8 cellular contexts compared by ENCODE assay signal in genomic region chr1:9004731-9005708, GRCh38. TPM values are rescaled to one million over a fixed set of nuclear protein-coding genes. Genes with fewer than 3 reads are reported as not detected.
DNase-seq lines count a peak whose midpoint lies in the region; ATAC-seq and TF ChIP-seq lines count a peak whose summit lies in the region.

No MANE protein-coding gene starts in this region.

- no peaks in the 10 kb centered on the region for H3K79me1 ChIP-seq in mesendoderm (ENCODE audit: low read length)

- no peak overlapping the region for H3K4ac ChIP-seq in mesendoderm (ENCODE audit: low read depth, low read length)

- H2BK120ac ChIP-seq in mesendoderm (ENCODE audit: low read depth, low read length) = no peak overlapping the region

- POLR2A ChIA-PET in activated CD8-positive, alpha-beta T cell treated with anti-CD3 and anti-CD28 coated beads for 36 hours (lab: Charles Lee) = interaction anchor here (0.6 to 3.1 kb wide), 13 partner anchors 10 to 302 kb away, joined by 3 to 25 read pairs (median 4); no protein-coding TSS in a partner anchor

- ATAC-seq in GM19351 (IDR thresholded peaks at IDR 0.05; ENCODE audit: unreplicated experiment) (peak; percentile 55), GM21360 (IDR thresholded peaks at IDR 0.05; ENCODE audit: unreplicated experiment) (no peak)
- peak; percentile 97 for ATAC-seq in activated CD8-positive, alpha-beta T cell treated with anti-CD3 and anti-CD28 coated beads for 36 hours

- intact Hi-C loops in activated CD8-positive, alpha-beta T cell treated with anti-CD3 and anti-CD28 coated beads for 36 hours (cut with micrococcal nuclease) = loop anchor here (5.0 kb wide), 1 partner anchor 88 kb away; no protein-coding TSS in a partner anchor

- WGBS in mesendoderm (ENCODE audit: extremely low coverage, insufficient coverage, low lambda C conversion rate) = no CpG with 5 or more reads among the region's 28 CpGs

- H3K4me3 ChIP-seq in mesendoderm (ENCODE audit: low read length) = no peak overlapping the region

- no peak overlapping the region for H4K8ac ChIP-seq in mesendoderm (ENCODE audit: low read depth, low read length)

- no peak overlapping the region for H3K23ac ChIP-seq in mesendoderm (ENCODE audit: low read length)

- H3K9me3 Mint-ChIP-seq in activated CD8-positive, alpha-beta T cell treated with anti-CD3 and anti-CD28 coated beads for 36 hours = no peaks in the 10 kb centered on the region

- H3K79me2 ChIP-seq in mesendoderm (ENCODE audit: control insufficient read depth, insufficient read depth, low read length) = no peaks in the 10 kb centered on the region

- no peak overlapping the region for H2BK5ac ChIP-seq in mesendoderm (ENCODE audit: low read length)

- no peak overlapping the region for H3K27ac ChIP-seq in mesendoderm (ENCODE audit: low read depth, low read length)

- peak overlapping the region; percentile 62 for H3K4me3 Mint-ChIP-seq in activated CD8-positive, alpha-beta T cell treated with anti-CD3 and anti-CD28 coated beads for 36 hours

- TF ChIP-seq CTCF in activated CD8-positive, alpha-beta T cell treated with anti-CD3 and anti-CD28 coated beads for 36 hours (IDR thresholded peaks at IDR 0.05) = peak; percentile 97

- H3K4me2 ChIP-seq in mesendoderm (ENCODE audit: low read length) = no peak overlapping the region

- H3K4me1 ChIP-seq in mesendoderm (ENCODE audit: control insufficient read depth, low read depth, low read length) = no peaks in the 10 kb centered on the region

- no peak overlapping the region for H3K18ac ChIP-seq in mesendoderm (ENCODE audit: low read length)

- H2AK5ac ChIP-seq in mesendoderm (ENCODE audit: low read length) = no peak overlapping the region

- no peak overlapping the region for H2BK15ac ChIP-seq in mesendoderm (replicated peaks; ENCODE audit: low read depth)

- H3K36me3 ChIP-seq in mesendoderm (ENCODE audit: control insufficient read depth, insufficient read depth, low read length) = no peaks in the 10 kb centered on the region

- DNase-seq in AML-193 (lab: John Stamatoyannopoulos, UW) (peak; percentile 77), NCI-H774 (lab: John Stamatoyannopoulos, UW) (peak; percentile 22), mesendoderm (peak; percentile 86)
- DNase-seq in activated CD8-positive, alpha-beta T cell treated with anti-CD3 and anti-CD28 coated beads for 36 hours = peak; percentile 94
- peak; percentile 67 for DNase-seq in effector CD4-positive, alpha-beta T cell
- peak; percentile 54 to 60 for DNase-seq in stimulated activated CD8-positive, alpha-beta memory T cell treated with anti-CD3 and anti-CD28 coated beads, Interleukin-15, amount 100 ng/mL, for 4 hours (ENCODE audit: low read depth in 2 of 2)

- no peaks in the 10 kb centered on the region for H3K36me3 Mint-ChIP-seq in activated CD8-positive, alpha-beta T cell treated with anti-CD3 and anti-CD28 coated beads for 36 hours (ENCODE audit: low read depth)

- peak overlapping the region; percentile 49 for H3K56ac ChIP-seq in mesendoderm (ENCODE audit: low read length)

- peaks cover 11% of the 10 kb centered on the region for H3K4me1 Mint-ChIP-seq in activated CD8-positive, alpha-beta T cell treated with anti-CD3 and anti-CD28 coated beads for 36 hours (ENCODE audit: low read depth)

- peak overlapping the region; percentile 45 for H3K9ac ChIP-seq in mesendoderm (ENCODE audit: low read length)

- H3K27me3 Mint-ChIP-seq in activated CD8-positive, alpha-beta T cell treated with anti-CD3 and anti-CD28 coated beads for 36 hours = no peaks in the 10 kb centered on the region

- no peak overlapping the region for H4K5ac ChIP-seq in mesendoderm (ENCODE audit: low read length)

- peak overlapping the region; percentile 42 for H3K27ac Mint-ChIP-seq in activated CD8-positive, alpha-beta T cell treated with anti-CD3 and anti-CD28 coated beads for 36 hours

- no peaks in the 10 kb centered on the region for H3K27me3 ChIP-seq in mesendoderm (ENCODE audit: insufficient read depth, low read length, poor library complexity)

- CTCF ChIA-PET in activated CD8-positive, alpha-beta T cell treated with anti-CD3 and anti-CD28 coated beads for 36 hours (lab: Charles Lee) = interaction anchor here (0.6 to 6.2 kb wide), 94 partner anchors 10 to 876 kb away, joined by 3 to 117 read pairs (median 5); partner anchors contain the start of genes CA6, ENO1 and GPR157

RNA-seq across cellular contexts. Expression of gene SLC2A7, which starts 21.2 kb away (rescaled TPM):
- total RNA-seq in activated CD8-positive, alpha-beta T cell treated with anti-CD3 and anti-CD28 coated beads for 36 hours = under 1 TPM in 1 of 2 experiments, not detected in 1; 0.20 TPM
- not detected for polyA plus RNA-seq in mesendoderm (2013, experiment 1 of 2)
- not detected for polyA plus RNA-seq in mesendoderm (2013, experiment 2 of 2)

RNA-seq across cellular contexts. Expression of gene CA6, which starts 59.4 kb away (rescaled TPM):
- 1 to 10 TPM; 3.5 to 3.9 TPM for total RNA-seq in activated CD8-positive, alpha-beta T cell treated with anti-CD3 and anti-CD28 coated beads for 36 hours
- not detected for polyA plus RNA-seq in mesendoderm (2013, experiment 1 of 2)
- not detected for polyA plus RNA-seq in mesendoderm (2013, experiment 2 of 2)

Comparison
In these comparisons a context has a peak if more than half of its experiments do, and no peak if none do; other contexts are left out.
1. DNase-seq: peak in every context shown above with its lines; median percentile 94 in activated CD8-positive, alpha-beta T cell treated with anti-CD3 and anti-CD28 coated beads for 36 hours; 86 in mesendoderm; 77 in AML-193; 67 in effector CD4-positive, alpha-beta T cell; 57 in stimulated activated CD8-positive, alpha-beta memory T cell treated with anti-CD3 and anti-CD28 coated beads, Interleukin-15, amount 100 ng/mL, for 4 hours; 22 in NCI-H774.